In the genomic region with DNA sequence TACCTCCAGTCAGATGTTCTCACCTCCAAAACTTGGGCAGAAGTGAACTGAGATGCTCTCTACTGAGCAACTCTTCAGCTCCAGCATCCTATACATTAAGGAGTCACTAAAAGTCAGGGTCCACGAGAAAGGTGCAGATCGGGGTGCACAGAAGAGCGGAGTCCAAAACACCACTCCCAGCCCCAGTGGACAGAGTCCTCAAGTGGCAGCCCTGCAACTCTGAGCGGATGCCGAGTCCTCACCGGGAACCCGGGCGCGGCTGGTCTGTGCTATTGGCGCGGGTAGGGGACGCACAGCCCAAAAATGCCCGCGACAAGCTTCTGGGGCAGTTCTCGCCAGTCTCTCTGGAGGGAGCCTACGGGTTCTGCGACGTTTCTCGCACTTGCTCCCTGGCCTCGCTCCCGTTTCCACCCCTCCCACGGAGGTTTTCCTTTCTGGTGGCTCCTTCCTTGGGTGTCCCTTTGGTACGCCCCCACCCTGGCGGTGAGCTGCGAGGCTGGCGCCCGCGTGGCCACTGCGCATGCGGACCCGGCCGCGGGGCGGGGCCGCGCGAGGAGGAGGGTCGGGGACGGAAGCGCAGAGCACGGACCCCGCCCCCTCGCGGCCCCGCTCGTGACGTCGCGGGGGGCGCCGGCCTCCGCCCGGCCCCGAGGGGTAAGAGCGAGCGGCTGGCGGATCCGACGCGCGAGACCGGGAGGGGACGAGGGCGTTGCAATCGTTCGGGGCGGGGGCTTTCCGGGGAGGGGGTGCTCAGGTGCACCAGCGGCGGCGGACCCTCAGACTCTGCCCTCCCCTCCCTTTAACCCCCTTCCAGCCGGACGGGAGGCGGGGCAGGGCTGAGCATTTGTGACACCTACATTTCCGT, we compare ENCODE assay signal across 8 cellular contexts. TPM values are rescaled to one million over a fixed set of nuclear protein-coding genes. Genes with fewer than 3 reads are reported as not detected.
DNase-seq lines count a peak whose midpoint lies in the region; ATAC-seq, FAIRE-seq and TF ChIP-seq lines count a peak whose summit lies in the region.

A gene with protein sequence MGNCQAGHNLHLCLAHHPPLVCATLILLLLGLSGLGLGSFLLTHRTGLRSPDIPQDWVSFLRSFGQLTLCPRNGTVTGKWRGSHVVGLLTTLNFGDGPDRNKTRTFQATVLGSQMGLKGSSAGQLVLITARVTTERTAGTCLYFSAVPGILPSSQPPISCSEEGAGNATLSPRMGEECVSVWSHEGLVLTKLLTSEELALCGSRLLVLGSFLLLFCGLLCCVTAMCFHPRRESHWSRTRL (plus strand): TSS at position 601 of the 865 bp plus-strand sequence. CDS start 1,065 bp downstream, outside the sequence.

- H3K56ac ChIP-seq in H1 (replicated peaks; ENCODE audit: insufficient read length, low read depth, low read length) (peak within 1 kb of the TSS; percentile 80), mesendoderm (ENCODE audit: low read length) (peak within 1 kb of the TSS; percentile 94)

- intact Hi-C loops in CD4-positive, alpha-beta T cell (cut with DNase I, micrococcal nuclease), result loop anchor here (1.0 to 2.0 kb wide), 6 partner anchors 12 to 98 kb away; a partner anchor contains a TSS

- H3K79me2 ChIP-seq in H1 (ENCODE audit: control insufficient read depth in 1 of 2, insufficient read depth in 2 of 2, low read length in 2 of 2) (no peaks in the 10 kb centered on the region), mesendoderm (ENCODE audit: control insufficient read depth, insufficient read depth, low read length) (no peaks in the 10 kb centered on the region)

- peak within 1 kb of the TSS; percentile 61; the same call in 1 of the 2 replicates for H2BK12ac ChIP-seq in H1 (ENCODE audit: low read depth, low read length)

- peak; percentile 35 to 60 for TF ChIP-seq POLR2A in H1 (IDR thresholded peaks at IDR 0.05; ENCODE audit: control extremely low read depth in 1 of 2, low read depth in 2 of 2, low read length in 2 of 2)

- H3K36me3 ChIP-seq in H1 (ENCODE audit: control insufficient read depth in 2 of 4, insufficient read depth in 4 of 4, low read length in 3 of 4) (peaks cover 0 to 4% (median 0%) of the 10 kb centered on the region in 4 experiments; a peak in 1 of 8 replicates), mesendoderm (ENCODE audit: control insufficient read depth, insufficient read depth, low read length) (no peaks in the 10 kb centered on the region)

- H3K27ac Mint-ChIP-seq in CD4-positive, alpha-beta T cell, result peak within 1 kb of the TSS; percentile 91

- peaks cover 0 to 5% (median 3%) of the 10 kb centered on the region in 4 experiments; a peak in 5 of 7 replicates for H3K4me1 ChIP-seq in H1 (replicated peaks in 1 of 4; ENCODE audit: control insufficient read depth in 3 of 4, insufficient read depth in 4 of 4, low read length in 3 of 4)
- peaks cover 5% of the 10 kb centered on the region for H3K4me1 ChIP-seq in mesendoderm (ENCODE audit: control insufficient read depth, low read depth, low read length)

- H3K27me3 Mint-ChIP-seq in CD4-positive, alpha-beta T cell, result no peaks in the 10 kb centered on the region

- H3K36me3 Mint-ChIP-seq in CD4-positive, alpha-beta T cell (ENCODE audit: low read depth), result peaks cover 9% of the 10 kb centered on the region

- H4K8ac ChIP-seq in H1 (ENCODE audit: extremely low read depth, insufficient read depth, low read length), result peak within 1 kb of the TSS; percentile 96
- peak within 1 kb of the TSS; percentile 98 for H4K8ac ChIP-seq in mesendoderm (ENCODE audit: low read depth, low read length)

- H3K14ac ChIP-seq in H1 (ENCODE audit: insufficient read length), result no peak within 1 kb of the TSS

- H3K9me3 ChIP-seq in CD4-positive, alpha-beta T cell (ENCODE audit: control insufficient read depth, low read length), result no peaks in the 10 kb centered on the region
- H3K9me3 ChIP-seq in H1 (ENCODE audit: insufficient read depth in 2 of 2, low read depth in 1 of 2, low read length in 1 of 2), result no peaks in the 10 kb centered on the region

- H4K91ac ChIP-seq in H1 (replicated peaks; ENCODE audit: insufficient read length, low read length), result peak within 1 kb of the TSS; percentile 75

- peak; percentile 83 for ATAC-seq in CD4-positive, alpha-beta T cell (ENCODE audit: poor library complexity)
- peak; percentile 80 for ATAC-seq in GM19455 (IDR thresholded peaks at IDR 0.05; ENCODE audit: unreplicated experiment)

- no peaks in the 10 kb centered on the region for H3K9me3 Mint-ChIP-seq in CD4-positive, alpha-beta T cell

- H3K18ac ChIP-seq in H1 (ENCODE audit: extremely low read depth, low read length) (peak within 1 kb of the TSS; percentile 76), mesendoderm (ENCODE audit: low read length) (peak within 1 kb of the TSS; percentile 41)

- WGBS in H1 (ENCODE audit: extremely low coverage in 1 of 2, insufficient coverage in 1 of 2, insufficient read length in 1 of 2, insufficient replicate concordance in 2 of 2, low coverage in 1 of 2, low lambda C conversion rate in 2 of 2, missing lambda C conversion rate in 1 of 2), 2 experiments, result 3% methylated on average over 60 of the region's 75 CpGs; no CpG with 5 or more reads in 1 of the 2 experiments
- WGBS in mesendoderm (ENCODE audit: extremely low coverage, insufficient coverage, low lambda C conversion rate), result no CpG with 5 or more reads among the region's 75 CpGs

- no peak within 1 kb of the TSS for H2AK5ac ChIP-seq in H1 (ENCODE audit: low read depth, low read length)
- H2AK5ac ChIP-seq in mesendoderm (ENCODE audit: low read length), result peak within 1 kb of the TSS; percentile 45

- FAIRE-seq in H1 (lab: Jason Lieb, UNC), result no peak

- no peak within 1 kb of the TSS for H2BK120ac ChIP-seq in H1 (replicated peaks; ENCODE audit: low read depth, low read length)
- no peak within 1 kb of the TSS for H2BK120ac ChIP-seq in mesendoderm (ENCODE audit: low read depth, low read length)

- peak within 1 kb of the TSS; percentile 93 for H3K4me3 Mint-ChIP-seq in CD4-positive, alpha-beta T cell

- peak within 1 kb of the TSS; percentile 94 for H2AFZ ChIP-seq in H1 (ENCODE audit: low read length)

- H4K5ac ChIP-seq in H1 (ENCODE audit: insufficient read length, low read depth, low read length), result peak within 1 kb of the TSS; percentile 97
- no peak within 1 kb of the TSS for H4K5ac ChIP-seq in mesendoderm (ENCODE audit: low read length)

- no peak within 1 kb of the TSS for H2BK20ac ChIP-seq in H1 (ENCODE audit: low read length)

- H3K9ac ChIP-seq in H1 (replicated peaks in 1 of 4; ENCODE audit: extremely low read depth in 1 of 4, low read depth in 3 of 4, low read length in 3 of 4) (peak within 1 kb of the TSS; percentile 66 to 86 (median 80)), mesendoderm (ENCODE audit: low read length) (peak within 1 kb of the TSS; percentile 91)

- H3K23me2 ChIP-seq in H1 (ENCODE audit: low read depth, low read length), result peaks cover 12% of the 10 kb centered on the region

- peak; percentile 32 for TF ChIP-seq CTCF in CD4-positive, alpha-beta T cell (IDR thresholded peaks at IDR 0.05)
- no peak for TF ChIP-seq CTCF in H1 (IDR thresholded peaks at IDR 0.05; ENCODE audit: control extremely low read depth in 1 of 3, insufficient read depth in 1 of 3, low read depth in 1 of 3, low read length in 3 of 3)

- H3K27ac ChIP-seq in CD4-positive, alpha-beta T cell (ENCODE audit: low read depth, low read length), result peak within 1 kb of the TSS; percentile 92
- H3K27ac ChIP-seq in H1 (ENCODE audit: low read depth, low read length) (peak within 1 kb of the TSS; percentile 91), mesendoderm (ENCODE audit: low read depth, low read length) (peak within 1 kb of the TSS; percentile 51)

- H3K79me1 ChIP-seq in H1 (ENCODE audit: low read depth, low read length) (no peaks in the 10 kb centered on the region), mesendoderm (ENCODE audit: low read length) (no peaks in the 10 kb centered on the region)

- CTCF ChIA-PET in CD4-positive, alpha-beta T cell (lab: Charles Lee), result interaction anchor here (1.0 to 2.2 kb wide), 9 partner anchors 11 to 154 kb away, joined by 3 to 17 read pairs (median 4); a partner anchor contains a TSS
- CTCF ChIA-PET in H1 (lab: Charles Lee; ENCODE audit: partially characterized antibody), result interaction anchor here (0.5 to 2.5 kb wide), 13 partner anchors 8 to 730 kb away, joined by 3 to 16 read pairs (median 4); a partner anchor contains a TSS

- H3K4me2 ChIP-seq in H1 (ENCODE audit: insufficient read depth in 1 of 2, low read depth in 2 of 2, low read length in 2 of 2) (peak within 1 kb of the TSS; percentile 87 to 93), mesendoderm (ENCODE audit: low read length) (peak within 1 kb of the TSS; percentile 94)

- H3K4me1 Mint-ChIP-seq in CD4-positive, alpha-beta T cell (ENCODE audit: low read depth), result peaks cover 31% of the 10 kb centered on the region

- POLR2A ChIA-PET in CD4-positive, alpha-beta T cell (lab: Charles Lee), result interaction anchor here (0.9 to 3.4 kb wide), 17 partner anchors 11 to 222 kb away, joined by 3 to 69 read pairs (median 5); a partner anchor contains a TSS
- POLR2A ChIA-PET in H1 (lab: Charles Lee; ENCODE audit: partially characterized antibody), result interaction anchor here (0.8 to 3.6 kb wide), 8 partner anchors 10 to 260 kb away, joined by 3 to 33 read pairs (median 4); a partner anchor contains a TSS

- TF ChIP-seq EP300 in H1 (IDR thresholded peaks at IDR 0.05; ENCODE audit: borderline replicate concordance in 1 of 2, low read depth in 2 of 2, low read length in 2 of 2), result peak in 1 of 2 experiments; percentile 83; a peak in 1 of 3 replicates

- H2BK5ac ChIP-seq in H1 (ENCODE audit: low read depth, low read length) (peak within 1 kb of the TSS; percentile 82), mesendoderm (ENCODE audit: low read length) (no peak within 1 kb of the TSS)

- DNase-seq in CD4-positive, alpha-beta T cell, result peak; percentile 87 to 97 (median 92)
- DNase-seq in HS-27A (ENCODE audit: low read depth), result peak; percentile 73
- peak; percentile 84 for DNase-seq in NOMO-1 treated with DMSO at 0.1 percent for 48 hours (lab: John Stamatoyannopoulos, UW; ENCODE audit: unreplicated experiment)
- peak; percentile 82 to 88 for DNase-seq in activated CD8-positive, alpha-beta memory T cell treated with anti-CD3 and anti-CD28 coated beads for 4 hours (ENCODE audit: low read depth in 2 of 2)
- peak in 1 of 2 experiments; percentile 96 for DNase-seq in H1 (ENCODE audit: low read depth in 1 of 2, low spot score in 2 of 2)
- peak; percentile 92 for DNase-seq in mesendoderm
- DNase-seq in stimulated activated CD8-positive, alpha-beta memory T cell treated with anti-CD3 and anti-CD28 coated beads, Interleukin-15, amount 100 ng/mL, for 1 hour (ENCODE audit: low read depth), result peak; percentile 80

- H2BK15ac ChIP-seq in H1 (ENCODE audit: low read length), result 0 out of 2 replicates have a peak within 1 kb of the TSS, but pooled peaks have one; percentile 61
- no peak within 1 kb of the TSS for H2BK15ac ChIP-seq in mesendoderm (replicated peaks; ENCODE audit: low read depth)

- peak within 1 kb of the TSS; percentile 2 for H3K4ac ChIP-seq in H1 (replicated peaks; ENCODE audit: insufficient read length, low read depth, low read length)
- H3K4ac ChIP-seq in mesendoderm (ENCODE audit: low read depth, low read length), result peak within 1 kb of the TSS; percentile 58

- H3K27me3 ChIP-seq in CD4-positive, alpha-beta T cell (ENCODE audit: control insufficient read depth, insufficient read depth, low read length), result no peaks in the 10 kb centered on the region
- H3K27me3 ChIP-seq in H1 (replicated peaks in 1 of 4; ENCODE audit: control insufficient read depth in 3 of 4, extremely low read depth in 1 of 4, insufficient read depth in 3 of 4, low read length in 3 of 4) (peaks cover 0 to 2% (median 0%) of the 10 kb centered on the region in 4 experiments; a peak in 1 of 7 replicates), mesendoderm (ENCODE audit: insufficient read depth, low read length, poor library complexity) (no peaks in the 10 kb centered on the region)

- H3K4me3 ChIP-seq in H1 (ENCODE audit: extremely low read depth in 1 of 4, insufficient read depth in 2 of 4, low read depth in 3 of 4, low read length in 4 of 4) (peak within 1 kb of the TSS; percentile 51 to 81 (median 72)), mesendoderm (ENCODE audit: low read length) (peak within 1 kb of the TSS; percentile 67)

- H3K23ac ChIP-seq in H1 (ENCODE audit: insufficient read length), result no peak within 1 kb of the TSS
- H3K23ac ChIP-seq in mesendoderm (ENCODE audit: low read length), result peak within 1 kb of the TSS; percentile 73

- TF ChIP-seq RAD21 in H1 (IDR thresholded peaks at IDR 0.05 in 1 of 2, conservative IDR thresholded peaks at IDR 0.05 in 1 of 2; ENCODE audit: low read depth in 2 of 2, low read length in 2 of 2), result peak in 1 of 2 experiments; percentile 0; a peak in 1 of 4 replicates

- H4K20me1 ChIP-seq in H1 (replicated peaks in 1 of 2; ENCODE audit: control insufficient read depth in 1 of 2, insufficient read depth in 2 of 2, low read length in 2 of 2), result no peaks in the 10 kb centered on the region

RNA-seq across cellular contexts. Expression of the gene that starts here (rescaled TPM):
- total RNA-seq in CD4-positive, alpha-beta T cell, result 10 to 100 TPM; 56.9 to 63.3 TPM
- 60.2 and 64.9 TPM in 2 replicates for total RNA-seq in H1 (2021; fragmentation: NEBNext Ultra II Directional; extraction: Animal tissue kit (Norgen Biotek cat#: 25700))
- polyA plus RNA-seq in H1 (2011; rRNA removed), result 116 and 150 TPM in 2 replicates
- polyA plus RNA-seq in H1 (2011; cell fraction: cytosol; rRNA removed), result 77.7 TPM
- polyA plus RNA-seq in H1 (2011; cell fraction: nucleus; rRNA removed), result 113 TPM
- polyA plus RNA-seq in H1 (2012, experiment 1 of 2), result 64.5 to 81.2 TPM (median 72.6 TPM) in 4 replicates
- 121 TPM for polyA plus RNA-seq in H1 (2012, experiment 2 of 2)
- polyA plus RNA-seq in H1 (2013, experiment 1 of 2), result 56.4 TPM
- polyA plus RNA-seq in H1 (2013, experiment 2 of 2), result 57.6 TPM
- polyA minus RNA-seq in H1 (2011; rRNA and poly(A)+ RNA removed), result 31.1 and 35.0 TPM in 2 replicates
- polyA minus RNA-seq in H1 (2011; cell fraction: cytosol; rRNA and poly(A)+ RNA removed), result 44.7 TPM
- 37.2 TPM for polyA minus RNA-seq in H1 (2011; cell fraction: nucleus; rRNA and poly(A)+ RNA removed)
- 43.5 TPM for polyA plus RNA-seq in mesendoderm (2013, experiment 1 of 2)
- 43.6 TPM for polyA plus RNA-seq in mesendoderm (2013, experiment 2 of 2)
